ENCODE assay signal across 10 cellular contexts in the genomic region with DNA sequence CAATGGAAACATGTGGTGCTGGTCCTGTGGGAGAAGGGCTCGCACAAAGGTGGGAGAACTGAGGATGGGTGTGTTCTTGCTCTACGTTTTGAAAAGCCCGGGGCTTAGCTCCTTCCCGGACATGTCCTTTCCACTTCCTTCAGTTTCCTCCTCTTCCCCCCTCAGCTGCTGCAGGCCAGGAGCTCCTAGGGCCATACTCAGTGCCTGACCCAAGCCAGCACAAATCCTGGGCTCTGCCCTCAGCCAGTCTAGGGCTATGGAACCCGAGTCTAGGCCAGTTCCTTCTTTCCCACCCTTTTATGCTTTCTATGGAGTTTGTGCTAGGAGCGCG. TPM values are rescaled to one million over a fixed set of nuclear protein-coding genes. Genes with fewer than 3 reads are reported as not detected.
DNase-seq lines count a peak whose midpoint lies in the region; ATAC-seq and TF ChIP-seq lines count a peak whose summit lies in the region.
"Had no signal": no experiment of that assay in that cellular context is flagged by ENCODE, and none has a peak within 500 bp of the region (broad histone marks: within the 10 kb centered on the region; RNA-seq: fewer than 3 reads in every experiment).

No MANE protein-coding gene starts in this region.

- no peak for TF ChIP-seq CTCF in chondrocyte (IDR thresholded peaks at IDR 0.05)
- no peak for TF ChIP-seq CTCF in mesothelial cell of epicardium (IDR thresholded peaks at IDR 0.05; ENCODE audit: unreplicated experiment)
- TF ChIP-seq CTCF in tibial nerve (IDR thresholded peaks at IDR 0.05) = no peak

- H3K4me1 ChIP-seq in tibial nerve = peaks cover 0 to 74% (median 24%) of the 10 kb centered on the region in 4 donors

- peak overlapping the region; percentile 23 to 54 (median 38) for H3K4me3 ChIP-seq in tibial nerve

- TF ChIP-seq EP300 in tibial nerve (IDR thresholded peaks at IDR 0.05) = no peak

- H3K36me3 ChIP-seq in tibial nerve = no peaks in the 10 kb centered on the region

- 16 to 21% methylated on average over 7 of the region's 7 CpGs for WGBS in tibial nerve, 2 donors

- peak overlapping the region; percentile 45 for H3K4me3 Mint-ChIP-seq in T-helper 2 cell treated with Interferon-gamma antibody and Interleukin-4, amounts not matched to agents 5 μg/mL and 100 μg/mL, for 36 hours
- H3K4me3 Mint-ChIP-seq in chondrocyte (ENCODE audit: unreplicated experiment) (peak overlapping the region; percentile 83), mesothelial cell of epicardium (peak overlapping the region; percentile 64)

- H3K36me3 Mint-ChIP-seq in T-helper 2 cell treated with Interferon-gamma antibody and Interleukin-4, amounts not matched to agents 5 μg/mL and 100 μg/mL, for 36 hours (ENCODE audit: low read depth) = no peaks in the 10 kb centered on the region
- peaks cover 6% of the 10 kb centered on the region for H3K36me3 Mint-ChIP-seq in chondrocyte (ENCODE audit: low read depth)
- H3K36me3 Mint-ChIP-seq in mesothelial cell of epicardium = no peaks in the 10 kb centered on the region

- no peak for TF ChIP-seq POLR2A in tibial nerve (IDR thresholded peaks at IDR 0.05)

- peaks cover 10% of the 10 kb centered on the region for H3K4me1 Mint-ChIP-seq in T-helper 2 cell treated with Interferon-gamma antibody and Interleukin-4, amounts not matched to agents 5 μg/mL and 100 μg/mL, for 36 hours (ENCODE audit: low read depth)
- H3K4me1 Mint-ChIP-seq in chondrocyte (ENCODE audit: low read depth) (peaks cover 59% of the 10 kb centered on the region), mesothelial cell of epicardium (peaks cover 20% of the 10 kb centered on the region)

- H3K27me3 ChIP-seq in tibial nerve = peaks cover 0 to 95% of the 10 kb centered on the region in 2 donors

- no peaks in the 10 kb centered on the region for H3K9me3 ChIP-seq in tibial nerve

- H3K27ac Mint-ChIP-seq in T-helper 2 cell treated with Interferon-gamma antibody and Interleukin-4, amounts not matched to agents 5 μg/mL and 100 μg/mL, for 36 hours = no peak overlapping the region
- H3K27ac Mint-ChIP-seq in chondrocyte (ENCODE audit: unreplicated experiment) = peak overlapping the region; percentile 93
- H3K27ac Mint-ChIP-seq in mesothelial cell of epicardium = no peak overlapping the region

- peak overlapping the region in 2 of 4 donors; percentile 60 to 86 for H3K27ac ChIP-seq in tibial nerve

- ATAC-seq in HG02678 (IDR thresholded peaks at IDR 0.05; ENCODE audit: unreplicated experiment) = no peak

- H3K9me3 Mint-ChIP-seq in T-helper 2 cell treated with Interferon-gamma antibody and Interleukin-4, amounts not matched to agents 5 μg/mL and 100 μg/mL, for 36 hours = no peaks in the 10 kb centered on the region
- H3K9me3 Mint-ChIP-seq in chondrocyte (ENCODE audit: low read depth) (no peaks in the 10 kb centered on the region), mesothelial cell of epicardium (no peaks in the 10 kb centered on the region)

- no peak for DNase-seq in T-helper 2 cell treated with Interferon-gamma antibody and Interleukin-4, amounts not matched to agents 5 μg/mL and 100 μg/mL, for 36 hours (ENCODE audit: low spot score)
- no peak for DNase-seq in T-helper 2 cell
- DNase-seq in chondrocyte (ENCODE audit: low spot score) = no peak
- DNase-seq in mesothelial cell of epicardium (ENCODE audit: low spot score in 2 of 2, unreplicated experiment in 2 of 2) = no peak
- no peak for DNase-seq in tibial nerve (ENCODE audit: low spot score in 2 of 2)
- DNase-seq in SW 1271 (lab: John Stamatoyannopoulos, UW) = no peak
- DNase-seq in stimulated activated CD4-positive, alpha-beta T cell treated with anti-CD3 and anti-CD28 coated beads, Interleukin-2, amount 100 ng/mL, for 48 hours = no peak

- H3K27me3 Mint-ChIP-seq in T-helper 2 cell treated with Interferon-gamma antibody and Interleukin-4, amounts not matched to agents 5 μg/mL and 100 μg/mL, for 36 hours (ENCODE audit: low read depth) = peaks cover 83% of the 10 kb centered on the region
- H3K27me3 Mint-ChIP-seq in chondrocyte (ENCODE audit: low read depth) (no peaks in the 10 kb centered on the region), mesothelial cell of epicardium (ENCODE audit: low read depth) (peaks cover 94% of the 10 kb centered on the region)

RNA-seq across cellular contexts. Expression of gene SIX2, which starts 1.4 kb away (rescaled TPM):
- total RNA-seq in chondrocyte (35.0 to 93.2 TPM (median 35.1 TPM) in 3 replicates), mesothelial cell of epicardium (0.11 TPM in 1 of 3 replicates, not detected in the others), tibial nerve (1 to 10 TPM in 3 of 4 donors, under 1 TPM in 1; 0.87 to 4.9 (median 2.5) TPM)
- total RNA-seq: HT-29, lung microvascular endothelial cell had no signal
